Comparison of ENCODE assay signal across 11 cellular contexts in genomic region chr20:49446808-49447207, GRCh38. TPM values are rescaled to one million over a fixed set of nuclear protein-coding genes. Genes with fewer than 3 reads are reported as not detected.
DNase-seq lines count a peak whose midpoint lies in the region; ATAC-seq and TF ChIP-seq lines count a peak whose summit lies in the region.
"Had no signal": no experiment of that assay in that cellular context is flagged by ENCODE, and none has a peak within 500 bp of the region (broad histone marks: within the 10 kb centered on the region; RNA-seq: fewer than 3 reads in every experiment).

No MANE protein-coding gene starts in this region.

- H3K36me3 ChIP-seq in adipocyte (ENCODE audit: control insufficient read depth, insufficient read depth, low read length, severe bottlenecking) (no peaks in the 10 kb centered on the region), mucosa of rectum (ENCODE audit: control insufficient read depth in 2 of 2, insufficient read depth in 2 of 2, low read length in 2 of 2) (no peaks in the 10 kb centered on the region), upper lobe of right lung (no peaks in the 10 kb centered on the region)
- no peaks in the 10 kb centered on the region for H3K36me3 ChIP-seq in naive thymus-derived CD4-positive, alpha-beta T cell (ENCODE audit: control insufficient read depth in 2 of 3, insufficient read depth in 3 of 3, low read length in 3 of 3)

- intact Hi-C loops in upper lobe of right lung (cut with DNase I) = no loop called here
- intact Hi-C loops in activated CD8-positive, alpha-beta T cell treated with anti-CD3 and anti-CD28 coated beads for 36 hours (cut with micrococcal nuclease) = no loop called here
- intact Hi-C loops in naive thymus-derived CD4-positive, alpha-beta T cell (cut with micrococcal nuclease) = no loop called here

- peak; percentile 16 for DNase-seq in adipocyte (ENCODE audit: low read depth)
- peak; percentile 32 for DNase-seq in fibroblast of the conjunctiva (ENCODE audit: low read depth)
- DNase-seq in upper lobe of right lung = peak; percentile 73
- DNase-seq in NCI-H1694 treated with DMSO at 0.1 percent for 48 hours (lab: John Stamatoyannopoulos, UW) = no peak
- DNase-seq in activated CD8-positive, alpha-beta T cell treated with anti-CD3 and anti-CD28 coated beads for 36 hours = no peak
- DNase-seq in naive thymus-derived CD4-positive, alpha-beta T cell = no peak
- DNase-seq: activated CD8-positive, alpha-beta memory T cell treated with anti-CD3 and anti-CD28 coated beads, Interleukin-2, amount 50 U/mL, for 48 hours; IMR-90; stimulated activated CD4-positive, alpha-beta T cell treated with anti-CD3 and anti-CD28 coated beads, Interleukin-12 subunit alpha, Interleukin-12 subunit beta, amount 100 ng/mL, for 4 hours had no signal

- no peak for TF ChIP-seq CTCF in upper lobe of right lung (IDR thresholded peaks at IDR 0.05)
- TF ChIP-seq CTCF in activated CD8-positive, alpha-beta T cell treated with anti-CD3 and anti-CD28 coated beads for 36 hours (IDR thresholded peaks at IDR 0.05) = no peak

- H3K27me3 Mint-ChIP-seq in activated CD8-positive, alpha-beta T cell treated with anti-CD3 and anti-CD28 coated beads for 36 hours = peaks cover 20% of the 10 kb centered on the region
- peaks cover 18 to 48% (median 38%) of the 10 kb centered on the region in 5 donors for H3K27me3 Mint-ChIP-seq in naive thymus-derived CD4-positive, alpha-beta T cell

- H3K36me3 Mint-ChIP-seq in activated CD8-positive, alpha-beta T cell treated with anti-CD3 and anti-CD28 coated beads for 36 hours (ENCODE audit: low read depth) = no peaks in the 10 kb centered on the region
- no peaks in the 10 kb centered on the region for H3K36me3 Mint-ChIP-seq in naive thymus-derived CD4-positive, alpha-beta T cell

- POLR2A ChIA-PET in activated CD8-positive, alpha-beta T cell treated with anti-CD3 and anti-CD28 coated beads for 36 hours (lab: Charles Lee) = no interaction called here
- POLR2A ChIA-PET in naive thymus-derived CD4-positive, alpha-beta T cell (lab: Charles Lee) = no interaction called here

- no peak overlapping the region for H3K4me3 Mint-ChIP-seq in activated CD8-positive, alpha-beta T cell treated with anti-CD3 and anti-CD28 coated beads for 36 hours
- H3K4me3 Mint-ChIP-seq in naive thymus-derived CD4-positive, alpha-beta T cell = no peak overlapping the region

- H3K4me1 Mint-ChIP-seq in activated CD8-positive, alpha-beta T cell treated with anti-CD3 and anti-CD28 coated beads for 36 hours (ENCODE audit: low read depth) = no peaks in the 10 kb centered on the region
- no peaks in the 10 kb centered on the region for H3K4me1 Mint-ChIP-seq in naive thymus-derived CD4-positive, alpha-beta T cell

- H3K9me3 ChIP-seq in adipocyte (ENCODE audit: control insufficient read depth, low read length) (no peaks in the 10 kb centered on the region), mucosa of rectum (ENCODE audit: control insufficient read depth in 2 of 2, low read length in 2 of 2) (no peaks in the 10 kb centered on the region), upper lobe of right lung (no peaks in the 10 kb centered on the region)
- H3K9me3 ChIP-seq in naive thymus-derived CD4-positive, alpha-beta T cell (ENCODE audit: control insufficient read depth in 2 of 3, low read length in 3 of 3) = no peaks in the 10 kb centered on the region

- H3K27ac ChIP-seq in mucosa of rectum (ENCODE audit: low read depth in 2 of 2, low read length in 2 of 2) = peak overlapping the region; percentile 15 to 59
- no peak overlapping the region for H3K27ac ChIP-seq in upper lobe of right lung
- no peak overlapping the region for H3K27ac ChIP-seq in naive thymus-derived CD4-positive, alpha-beta T cell (ENCODE audit: low read depth, low read length)
- H3K27ac ChIP-seq: epithelial cell of prostate had no signal

- no peak overlapping the region for H3K27ac Mint-ChIP-seq in activated CD8-positive, alpha-beta T cell treated with anti-CD3 and anti-CD28 coated beads for 36 hours
- H3K27ac Mint-ChIP-seq in naive thymus-derived CD4-positive, alpha-beta T cell = no peak overlapping the region

- H3K4me1 ChIP-seq in adipocyte (ENCODE audit: control insufficient read depth, insufficient read depth, low read length) (peaks cover 30% of the 10 kb centered on the region), mucosa of rectum (ENCODE audit: control insufficient read depth in 2 of 2, insufficient read depth in 2 of 2, low read length in 2 of 2) (peaks cover 0 to 3% of the 10 kb centered on the region in 2 donors), upper lobe of right lung (peaks cover 10% of the 10 kb centered on the region)
- no peaks in the 10 kb centered on the region for H3K4me1 ChIP-seq in naive thymus-derived CD4-positive, alpha-beta T cell (ENCODE audit: control insufficient read depth in 2 of 2, insufficient read depth in 2 of 2, low read length in 2 of 2)

- H3K9ac ChIP-seq in adipocyte (ENCODE audit: low read length) (no peak overlapping the region), mucosa of rectum (ENCODE audit: low read depth in 1 of 2, low read length in 2 of 2) (no peak overlapping the region)

- H3K4me3 ChIP-seq in adipocyte (ENCODE audit: low read length) (no peak overlapping the region), mucosa of rectum (ENCODE audit: low read length in 2 of 2) (no peak overlapping the region), upper lobe of right lung (no peak overlapping the region)
- no peak overlapping the region for H3K4me3 ChIP-seq in naive thymus-derived CD4-positive, alpha-beta T cell (ENCODE audit: low read length)

- CTCF ChIA-PET in activated CD8-positive, alpha-beta T cell treated with anti-CD3 and anti-CD28 coated beads for 36 hours (lab: Charles Lee) = no interaction called here
- CTCF ChIA-PET in naive thymus-derived CD4-positive, alpha-beta T cell (lab: Charles Lee) = no interaction called here

- peaks cover 15% of the 10 kb centered on the region for H3K27me3 ChIP-seq in adipocyte (replicated peaks; ENCODE audit: control insufficient read depth, insufficient read depth, low read length)
- no peaks in the 10 kb centered on the region for H3K27me3 ChIP-seq in mucosa of rectum (ENCODE audit: control insufficient read depth in 2 of 2, insufficient read depth in 2 of 2, low read length in 2 of 2)
- H3K27me3 ChIP-seq in upper lobe of right lung = peaks cover 9% of the 10 kb centered on the region
- H3K27me3 ChIP-seq in naive thymus-derived CD4-positive, alpha-beta T cell (ENCODE audit: control insufficient read depth in 2 of 2, insufficient read depth in 2 of 2, low read length in 2 of 2) = peaks cover 3 to 4% of the 10 kb centered on the region in 2 donors

- H3K9me3 Mint-ChIP-seq in activated CD8-positive, alpha-beta T cell treated with anti-CD3 and anti-CD28 coated beads for 36 hours = no peaks in the 10 kb centered on the region
- peaks cover 0 to 1% (median 0%) of the 10 kb centered on the region in 11 donors for H3K9me3 Mint-ChIP-seq in naive thymus-derived CD4-positive, alpha-beta T cell

- ATAC-seq in upper lobe of right lung = peak; percentile 71
- ATAC-seq in activated CD8-positive, alpha-beta T cell treated with anti-CD3 and anti-CD28 coated beads for 36 hours = no peak
- ATAC-seq in naive thymus-derived CD4-positive, alpha-beta T cell = no peak

RNA-seq across cellular contexts. Expression of gene KCNB1, which starts 35.7 kb away (rescaled TPM):
- total RNA-seq in upper lobe of right lung = 0.41 TPM
- total RNA-seq in activated CD8-positive, alpha-beta T cell treated with anti-CD3 and anti-CD28 coated beads for 36 hours = not detected
- total RNA-seq in naive thymus-derived CD4-positive, alpha-beta T cell = under 1 TPM in 2 of 5 experiments, not detected in 3; 0.08 to 0.58 TPM
- polyA plus RNA-seq in naive thymus-derived CD4-positive, alpha-beta T cell = not detected
- total RNA-seq: IMR-90 had no signal

Comparison
In these comparisons a context has a peak if more than half of its experiments do, and no peak if none do; other contexts are left out.
1. DNase-seq: peak in adipocyte (single experiment), fibroblast of the conjunctiva (single experiment) and upper lobe of right lung (single experiment); none in NCI-H1694 treated with DMSO at 0.1 percent for 48 hours (single experiment), activated CD8-positive, alpha-beta T cell treated with anti-CD3 and anti-CD28 coated beads for 36 hours (single experiment) and naive thymus-derived CD4-positive, alpha-beta T cell (0 of 9).
2. H3K27ac ChIP-seq: peak in mucosa of rectum (2 of 2); none in upper lobe of right lung (single experiment) and naive thymus-derived CD4-positive, alpha-beta T cell (single experiment).